ENCODE assay signal across 22 cellular contexts in the genomic region with DNA sequence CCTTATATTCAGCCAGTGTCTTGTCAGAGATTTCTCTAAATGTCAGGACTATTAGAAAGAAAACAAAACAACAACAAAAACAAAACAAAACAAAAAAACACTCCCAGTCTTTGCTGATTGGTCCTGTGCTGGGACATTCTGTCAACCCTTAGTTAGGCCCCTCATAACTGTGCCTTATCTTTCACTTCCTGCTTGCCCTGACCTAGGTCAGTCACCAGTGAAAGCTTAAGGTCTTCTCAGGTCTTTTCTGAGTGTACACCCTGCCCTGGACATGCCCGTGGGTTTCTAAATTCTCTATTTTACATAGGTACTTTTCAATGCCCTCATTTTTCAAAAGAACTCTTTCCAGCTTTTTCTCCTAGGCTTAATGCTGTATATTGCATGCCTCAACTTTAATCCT.
"Had no signal": no experiment of that assay in that cellular context is flagged by ENCODE, and none has a peak within 500 bp of the region (broad histone marks: within the 10 kb centered on the region; RNA-seq: fewer than 3 reads in every experiment).

No MANE protein-coding gene starts in this region.

- H3K4me1 ChIP-seq: lower lobe of right lung, neural progenitor cell had no signal

- DNase-seq: effector memory CD8-positive, alpha-beta T cell; esophagus squamous epithelium; foreskin fibroblast; immature natural killer cell; left ventricle myocardium inferior; lower lobe of right lung; natural killer cell; nucleus accumbens; ovary; right cardiac atrium; small intestine; stimulated activated CD4-positive, alpha-beta T cell treated with anti-CD3 and anti-CD28 coated beads, Interleukin-12 subunit alpha, Interleukin-12 subunit beta, amount 100 ng/mL, for 4 hours; stimulated activated naive CD4-positive, alpha-beta T cell; stomach; substantia nigra; transverse colon had no signal

- H3K4me1 Mint-ChIP-seq: memory B cell, neural progenitor cell had no signal

- H3K27ac Mint-ChIP-seq: effector memory CD8-positive, alpha-beta T cell; memory B cell; mesothelial cell of epicardium; natural killer cell; neural progenitor cell had no signal

- H3K4me3 Mint-ChIP-seq: effector memory CD8-positive, alpha-beta T cell; immature natural killer cell; memory B cell; mesothelial cell of epicardium; natural killer cell; neural progenitor cell had no signal

- H3K9me3 Mint-ChIP-seq: neural progenitor cell had no signal

- H3K36me3 Mint-ChIP-seq: memory B cell, mesothelial cell of epicardium, natural killer cell, neural progenitor cell had no signal

- ATAC-seq: effector memory CD8-positive, alpha-beta T cell; gastroesophageal sphincter; lower lobe of right lung; natural killer cell; right cardiac atrium had no signal

- H3K27me3 ChIP-seq: esophagus squamous epithelium, gastroesophageal sphincter, neural progenitor cell, ovary, stomach, transverse colon had no signal

- H3K4me3 ChIP-seq: esophagus squamous epithelium, gastroesophageal sphincter, left ventricle myocardium inferior, lower lobe of right lung, neural progenitor cell, ovary, stomach, thoracic aorta, transverse colon had no signal

- H3K36me3 ChIP-seq: esophagus squamous epithelium, gastroesophageal sphincter, left ventricle myocardium inferior, lower lobe of right lung, neural progenitor cell, ovary, stomach, thoracic aorta, transverse colon had no signal

- H3K27ac ChIP-seq: epithelial cell of prostate, esophagus squamous epithelium, gastroesophageal sphincter, left ventricle myocardium inferior, lower lobe of right lung, neural progenitor cell, ovary, stomach, thoracic aorta, transverse colon had no signal

- H3K27me3 Mint-ChIP-seq: effector memory CD8-positive, alpha-beta T cell; memory B cell had no signal

- H3K9me3 ChIP-seq: esophagus squamous epithelium, gastroesophageal sphincter, ovary, stomach, thoracic aorta, transverse colon had no signal
